Comparison of ENCODE assay signal across 8 cellular contexts in genomic region chr1:101025283-101025679, GRCh38. TPM values are rescaled to one million over a fixed set of nuclear protein-coding genes. Genes with fewer than 3 reads are reported as not detected.
DNase-seq lines count a peak whose midpoint lies in the region; ATAC-seq and TF ChIP-seq lines count a peak whose summit lies in the region.

No MANE protein-coding gene starts in this region.

- H3K9me3 ChIP-seq in testis: no peaks in the 10 kb centered on the region

- no peaks in the 10 kb centered on the region for H3K36me3 ChIP-seq in testis (ENCODE audit: low read depth, missing control alignments)

- peak overlapping the region; percentile 58 for H3K27ac ChIP-seq in caudate nucleus (ENCODE audit: low read depth, low read length)
- H3K27ac ChIP-seq in testis: peak overlapping the region; percentile 40 to 63

- no peaks in the 10 kb centered on the region for H3K27me3 ChIP-seq in testis

- TF ChIP-seq CTCF in lower leg skin (IDR thresholded peaks at IDR 0.05) (no peak), testis (IDR thresholded peaks at IDR 0.05) (no peak)

- peak; percentile 11 to 16 for DNase-seq in stimulated activated CD4-positive, alpha-beta T cell treated with anti-CD3 and anti-CD28 coated beads, Interleukin-1b, Interleukin-23, amount 100 ng/mL, for 4 hours (ENCODE audit: low read depth in 2 of 2)
- DNase-seq in stimulated activated CD4-positive, alpha-beta T cell treated with anti-CD3 and anti-CD28 coated beads, Interleukin-1b, Interleukin-23, amount 100 ng/mL, for 48 hours: no peak
- DNase-seq in RPMI8226 (peak; percentile 4), caudate nucleus (lab: John Stamatoyannopoulos, UW) (peak in 27 of 61 donors; percentile 5 to 68 (median 44)), lower leg skin (ENCODE audit: low spot score in 2 of 2) (no peak), testis (peak; percentile 36), NCI-H1694 treated with DMSO at 0.1 percent for 48 hours (lab: John Stamatoyannopoulos, UW) (no peak)

- TF ChIP-seq POLR2A in lower leg skin (IDR thresholded peaks at IDR 0.05) (no peak), testis (IDR thresholded peaks at IDR 0.05) (no peak)

- peak; percentile 32 for ATAC-seq in HG03045 (IDR thresholded peaks at IDR 0.05; ENCODE audit: unreplicated experiment)

- H3K4me3 ChIP-seq in lower leg skin (ENCODE audit: low read depth, poor library complexity, severe bottlenecking) (peak overlapping the region; percentile 79), testis (peak overlapping the region; percentile 64 to 72)

- whole genome bisulfite sequencing in lower leg skin, 2 donors: 1% methylated on average over 9 of the region's 9 CpGs
- 0% methylated on average over 9 of the region's 9 CpGs for WGBS in testis, 2 donors

- intact Hi-C loops in lower leg skin (cut with DNase I; ENCODE audit: low total_unique reads) (no loop called here), testis (cut with DNase I; ENCODE audit: low total_unique reads) (no loop called here)

- H3K4me1 ChIP-seq in testis: no peaks in the 10 kb centered on the region

RNA-seq across cellular contexts. Expression of gene DPH5, which starts 0.3 kb away (rescaled TPM):
- 10 to 100 TPM; 12.8 to 23.0 (median 15.5) TPM for total RNA-seq in lower leg skin
- total RNA-seq in testis: 10 to 100 TPM; 18.2 to 26.9 TPM
- 25.2 TPM for polyA plus RNA-seq in testis (ENCODE audit: insufficient read depth, low read depth, low replicate concordance)

Comparison
In these comparisons a context has a peak if more than half of its experiments do, and no peak if none do; other contexts are left out.
1. DNase-seq: peak in stimulated activated CD4-positive, alpha-beta T cell treated with anti-CD3 and anti-CD28 coated beads, Interleukin-1b, Interleukin-23, amount 100 ng/mL, for 4 hours (2 of 2), RPMI8226 (single experiment) and testis (single experiment); none in stimulated activated CD4-positive, alpha-beta T cell treated with anti-CD3 and anti-CD28 coated beads, Interleukin-1b, Interleukin-23, amount 100 ng/mL, for 48 hours (single experiment), lower leg skin (0 of 2) and NCI-H1694 treated with DMSO at 0.1 percent for 48 hours (single experiment).